Comparison of ENCODE assay signal across 12 cellular contexts in genomic region chr13:108268713-108269112, GRCh38. TPM values are rescaled to one million over a fixed set of nuclear protein-coding genes. Genes with fewer than 3 reads are reported as not detected.
DNase-seq lines count a peak whose midpoint lies in the region; ATAC-seq, FAIRE-seq and TF ChIP-seq lines count a peak whose summit lies in the region.
"Had no signal": no experiment of that assay in that cellular context is flagged by ENCODE, and none has a peak within 500 bp of the region (broad histone marks: within the 10 kb centered on the region; RNA-seq: fewer than 3 reads in every experiment).

No MANE protein-coding gene starts in this region.

- ATAC-seq in HG02610 (IDR thresholded peaks at IDR 0.05; ENCODE audit: unreplicated experiment) = peak; percentile 34
- no peak for ATAC-seq in left cardiac atrium

- no peaks in the 10 kb centered on the region for H3K36me3 ChIP-seq in neutrophil

- H3K27ac Mint-ChIP-seq in activated CD4-positive, alpha-beta memory T cell treated with anti-CD3 and anti-CD28 coated beads, Interleukin-2, amount 10 ng/mL, durations not matched to agents 7 days and 5 days = no peak overlapping the region

- H3K4me1 Mint-ChIP-seq in activated CD4-positive, alpha-beta memory T cell treated with anti-CD3 and anti-CD28 coated beads, Interleukin-2, amount 10 ng/mL, durations not matched to agents 7 days and 5 days = peaks cover 36% of the 10 kb centered on the region

- no peaks in the 10 kb centered on the region for H3K27me3 Mint-ChIP-seq in activated CD4-positive, alpha-beta memory T cell treated with anti-CD3 and anti-CD28 coated beads, Interleukin-2, amount 10 ng/mL, durations not matched to agents 7 days and 5 days
- H3K27me3 Mint-ChIP-seq: type B pancreatic cell had no signal

- DNase-seq in GM12892 (ENCODE audit: insufficient read length) (no peak), left cardiac atrium (no peak), frontal cortex (ENCODE audit: low spot score in 2 of 2) (no peak)
- DNase-seq in activated CD4-positive, alpha-beta memory T cell treated with anti-CD3 and anti-CD28 coated beads, Interleukin-2, amount 10 ng/mL, durations not matched to agents 7 days and 5 days = peak; percentile 19
- no peak for DNase-seq in stimulated activated CD8-positive, alpha-beta memory T cell treated with anti-CD3 and anti-CD28 coated beads, Interleukin-4, amount 100 ng/mL, for 48 hours
- DNase-seq: DMS153, left colon, NCI-H1930 had no signal

- POLR2A ChIA-PET in activated CD4-positive, alpha-beta memory T cell treated with anti-CD3 and anti-CD28 coated beads, Interleukin-2, amount 10 ng/mL, durations not matched to agents 7 days and 5 days (lab: Charles Lee) = interaction anchor here (1.1 kb wide), 1 partner anchor 17 kb away, joined by 3 read pairs; no protein-coding TSS in a partner anchor

- peak overlapping the region; percentile 1 to 75 for H3K4me3 ChIP-seq in neutrophil (ENCODE audit: low read depth in 1 of 2, low read length in 1 of 2)

- H3K27ac ChIP-seq in neutrophil = peak overlapping the region; percentile 97
- H3K27ac ChIP-seq: parathyroid adenoma had no signal

- peak; percentile 81 for FAIRE-seq in GM12892 (lab: Jason Lieb, UNC)
- FAIRE-seq in frontal cortex (lab: Jason Lieb, UNC) = no peak

- no peaks in the 10 kb centered on the region for H3K9me3 Mint-ChIP-seq in activated CD4-positive, alpha-beta memory T cell treated with anti-CD3 and anti-CD28 coated beads, Interleukin-2, amount 10 ng/mL, durations not matched to agents 7 days and 5 days
- H3K9me3 Mint-ChIP-seq: type B pancreatic cell had no signal

- H3K4me1 ChIP-seq in neutrophil (ENCODE audit: control insufficient read depth in 1 of 2, insufficient read depth in 1 of 2, low read depth in 1 of 2, low read length in 1 of 2) = peaks cover 77 to 89% of the 10 kb centered on the region in 2 experiments
- H3K4me1 ChIP-seq: parathyroid adenoma had no signal

- CTCF ChIA-PET in activated CD4-positive, alpha-beta memory T cell treated with anti-CD3 and anti-CD28 coated beads, Interleukin-2, amount 10 ng/mL, durations not matched to agents 7 days and 5 days (lab: Charles Lee) = interaction anchor here (2.1 to 2.8 kb wide), 2 partner anchors 8 to 43 kb away, joined by 5 to 9 read pairs; no protein-coding TSS in a partner anchor

- no peaks in the 10 kb centered on the region for H3K27me3 ChIP-seq in neutrophil

- no peak overlapping the region for H3K4me3 Mint-ChIP-seq in activated CD4-positive, alpha-beta memory T cell treated with anti-CD3 and anti-CD28 coated beads, Interleukin-2, amount 10 ng/mL, durations not matched to agents 7 days and 5 days

- TF ChIP-seq CTCF in neutrophil (IDR thresholded peaks at IDR 0.05) = no peak

- intact Hi-C loops in left cardiac atrium (cut with DNase I) = no loop called here

- TF ChIP-seq POLR2A in GM12892 (IDR thresholded peaks at IDR 0.05; ENCODE audit: low read depth, low read length) = no peak

- H3K36me3 Mint-ChIP-seq in activated CD4-positive, alpha-beta memory T cell treated with anti-CD3 and anti-CD28 coated beads, Interleukin-2, amount 10 ng/mL, durations not matched to agents 7 days and 5 days (ENCODE audit: low read depth) = no peaks in the 10 kb centered on the region

- H3K9me3 ChIP-seq in neutrophil = no peaks in the 10 kb centered on the region

RNA-seq across cellular contexts. Expression of gene TNFSF13B, which starts 0.8 kb away (rescaled TPM):
- 5.2 TPM for polyA plus RNA-seq in GM12892 (2012; ENCODE audit: missing spikeins)
- 10 to 100 TPM; 12.0 to 12.4 TPM for total RNA-seq in activated CD4-positive, alpha-beta memory T cell treated with anti-CD3 and anti-CD28 coated beads, Interleukin-2, amount 10 ng/mL, durations not matched to agents 7 days and 5 days
- total RNA-seq in left cardiac atrium = 1 to 10 TPM; 1.9 to 5.9 TPM
- 1.6 TPM for total RNA-seq in frontal cortex

RNA-seq across cellular contexts. Expression of gene ABHD13, which starts 50.5 kb away (rescaled TPM):
- polyA plus RNA-seq in GM12892 (2012; ENCODE audit: missing spikeins) = 6.2 TPM
- total RNA-seq in activated CD4-positive, alpha-beta memory T cell treated with anti-CD3 and anti-CD28 coated beads, Interleukin-2, amount 10 ng/mL, durations not matched to agents 7 days and 5 days = 10 to 100 TPM; 10.2 to 10.8 TPM
- total RNA-seq in left cardiac atrium (1 to 10 TPM; 4.9 to 6.8 TPM), frontal cortex (17.1 TPM)

RNA-seq across cellular contexts. Expression of gene LIG4, which starts 53.4 kb away (rescaled TPM):
- 7.0 TPM for polyA plus RNA-seq in GM12892 (2012; ENCODE audit: missing spikeins)
- total RNA-seq in activated CD4-positive, alpha-beta memory T cell treated with anti-CD3 and anti-CD28 coated beads, Interleukin-2, amount 10 ng/mL, durations not matched to agents 7 days and 5 days = 10 to 100 TPM; 11.4 to 11.7 TPM
- total RNA-seq in left cardiac atrium (10 to 100 TPM in 1 of 2 donors, 1 to 10 TPM in 1; 8.1 to 12.1 TPM), frontal cortex (15.1 TPM)
